2 cellular contexts compared by ENCODE assay signal in the genomic region with DNA sequence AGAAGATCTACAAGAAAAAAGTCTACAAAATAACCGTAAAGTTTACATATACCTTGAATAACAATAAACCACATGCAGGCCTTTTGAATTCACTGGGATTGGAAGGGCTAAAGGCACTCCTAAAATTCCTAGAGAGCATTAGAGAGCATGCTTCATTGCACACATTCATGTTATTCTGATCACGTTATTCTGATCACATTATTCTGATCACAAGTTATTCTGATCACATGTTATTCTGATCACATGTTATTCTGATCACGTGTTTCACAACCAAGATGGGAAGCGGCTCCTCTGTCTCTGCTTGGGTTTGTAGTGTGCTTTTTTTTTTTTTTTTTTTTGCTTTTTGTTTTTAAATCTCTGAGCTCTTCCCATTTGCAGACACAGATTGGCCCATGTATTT.
TF ChIP-seq lines count a peak whose summit lies in the region.

No MANE protein-coding gene starts in this region.

TF ChIP-seq in GM23338, 12 proteins besides CTCF, POLR2A, EP300 and RAD21:
- TF ChIP-seq POLR2AphosphoS5 (IDR thresholded peaks at IDR 0.05; ENCODE audit: low read depth) (no peak), ZNF114 (CRISPR knock-in tag; IDR thresholded peaks at IDR 0.05) (no peak), EZH2 (IDR thresholded peaks at IDR 0.05; ENCODE audit: low read depth, unreplicated experiment) (no peak), STAT1 (IDR thresholded peaks at IDR 0.05; ENCODE audit: unreplicated experiment) (no peak), ETS1 (IDR thresholded peaks at IDR 0.05) (no peak)
TF ChIP-seq in GM23338: peak in this region for 0.

TF ChIP-seq in GM12878, 131 proteins besides CTCF, POLR2A, EP300 and RAD21:
- TF ChIP-seq RAD51 (IDR thresholded peaks at IDR 0.05): peak; percentile 82
- no peak for TF ChIP-seq ZZZ3 (IDR thresholded peaks at IDR 0.05; ENCODE audit: control insufficient read depth, insufficient read length, low read depth)
TF ChIP-seq in GM12878: peak in this region for 1.
